8 cellular contexts compared by ENCODE assay signal in the genomic region with DNA sequence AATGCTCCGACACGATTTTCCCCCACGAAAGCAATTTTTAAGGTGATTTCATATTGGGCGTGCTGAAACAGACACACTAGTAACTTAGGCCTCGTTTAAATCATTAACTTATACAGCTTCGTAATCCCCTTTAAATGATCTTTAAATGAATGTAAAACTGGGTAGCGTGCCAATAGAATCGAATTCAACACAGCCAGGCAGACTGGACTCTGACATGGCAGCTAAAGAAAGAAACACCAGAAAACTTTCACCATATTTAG. TPM values are rescaled to one million over a fixed set of nuclear protein-coding genes. Genes with fewer than 3 reads are reported as not detected.
DNase-seq lines count a peak whose midpoint lies in the region; ATAC-seq, FAIRE-seq and TF ChIP-seq lines count a peak whose summit lies in the region.

No MANE protein-coding gene starts in this region.

- peak overlapping the region; percentile 85 to 92 for H3K27ac Mint-ChIP-seq in T-cell

- H3K36me3 Mint-ChIP-seq in T-cell, result peaks cover 6% of the 10 kb centered on the region

- peak overlapping the region; percentile 75 for H3K4me3 ChIP-seq in fibroblast of the aortic adventitia (ENCODE audit: low read depth, low read length)

- TF ChIP-seq CTCF in fibroblast of the aortic adventitia (IDR thresholded peaks at IDR 0.05; ENCODE audit: insufficient read depth, low read length), result no peak

- POLR2A ChIA-PET in T-cell (lab: Charles Lee), result no interaction called here

- ATAC-seq in T-cell (replicated peaks in 1 of 4), result no peak
- ATAC-seq in HG03432 (IDR thresholded peaks at IDR 0.05; ENCODE audit: unreplicated experiment), result no peak
- ATAC-seq in GM18870 (IDR thresholded peaks at IDR 0.05; ENCODE audit: unreplicated experiment), result no peak

- CTCF ChIA-PET in T-cell (lab: Charles Lee), result no interaction called here

- FAIRE-seq in GM12892 (lab: Jason Lieb, UNC), result no peak

- H3K27me3 Mint-ChIP-seq in T-cell, result peaks cover 22 to 25% of the 10 kb centered on the region in 2 donors

- no peak for TF ChIP-seq POLR2A in GM12892 (IDR thresholded peaks at IDR 0.05; ENCODE audit: low read depth, low read length)

- DNase-seq in ELR (ENCODE audit: low read depth) (peak; percentile 40), T-cell (no peak), fibroblast of the aortic adventitia (ENCODE audit: low read depth) (no peak), renal cortical epithelial cell (ENCODE audit: low read depth) (peak; percentile 47), dermis blood vessel endothelial cell (no peak), GM12892 (ENCODE audit: insufficient read length) (no peak)

- H3K4me1 Mint-ChIP-seq in T-cell, result peaks cover 43 to 55% (median 47%) of the 10 kb centered on the region in 3 donors

- peaks cover 1 to 8% (median 3%) of the 10 kb centered on the region in 3 donors for H3K9me3 Mint-ChIP-seq in T-cell

- peak overlapping the region; percentile 71 to 99 (median 80) for H3K4me3 Mint-ChIP-seq in T-cell

RNA-seq across cellular contexts. Expression of a gene that starts 2.4 kb away (rescaled TPM):
- 100 to 1,000 TPM in 2 of 5 donors, 10 to 100 TPM in 3; 55.5 to 153 (median 71.1) TPM for total RNA-seq in T-cell
- 109 and 207 TPM in 2 replicates for total RNA-seq in fibroblast of the aortic adventitia (ENCODE audit: low replicate concordance)
- total RNA-seq in renal cortical epithelial cell, result 6.4 and 52.0 TPM in 2 replicates
- 31.4 and 68.2 TPM in 2 replicates for total RNA-seq in dermis blood vessel endothelial cell
- polyA plus RNA-seq in GM12892 (2012; ENCODE audit: missing spikeins), result 23.8 TPM

Comparison
In these comparisons a context has a peak if more than half of its experiments do, and no peak if none do; other contexts are left out.
1. DNase-seq: peak in ELR (single experiment) and renal cortical epithelial cell (single experiment); none in T-cell (0 of 34), fibroblast of the aortic adventitia (single experiment), dermis blood vessel endothelial cell (single experiment) and GM12892 (single experiment).